10 cellular contexts compared by ENCODE assay signal in genomic region chr10:13223241-13223640, GRCh38. TPM values are rescaled to one million over a fixed set of nuclear protein-coding genes. Genes with fewer than 3 reads are reported as not detected.
"Had no signal": no experiment of that assay in that cellular context is flagged by ENCODE, and none has a peak within 500 bp of the region (broad histone marks: within the 10 kb centered on the region; RNA-seq: fewer than 3 reads in every experiment).

No MANE protein-coding gene starts in this region.

- H3K27ac ChIP-seq: GM23248 had no signal

- H3K4me2 ChIP-seq: GM23338 had no signal

- ATAC-seq: GM23338, HCT116 had no signal

- H3K4me3 ChIP-seq: GM23248, GM23338, HAP-1 had no signal

- H3K4me1 ChIP-seq: HAP-1 had no signal

- H3K9ac ChIP-seq: GM23248 had no signal

- DNase-seq: GM23248, GOT3, H7, H9, HCEC 1CT, HFFc6 had no signal

- H2AFZ ChIP-seq: GM23248, GM23338 had no signal

- H3K36me3 ChIP-seq: HAP-1 had no signal

- H3K9me3 ChIP-seq: HAP-1 had no signal

RNA-seq across cellular contexts. Expression of gene UCMA, which starts 10.9 kb away (rescaled TPM):
- total RNA-seq: GM23248, H4, H7, H9, HFFc6 had no signal
- polyA plus RNA-seq: GM23248 had no signal
